In genomic region chr4:113457886-113458285, GRCh38 we compare ENCODE assay signal across 17 cellular contexts.
"Had no signal": no experiment of that assay in that cellular context is flagged by ENCODE, and none has a peak within 500 bp of the region (broad histone marks: within the 10 kb centered on the region; RNA-seq: fewer than 3 reads in every experiment).

No MANE protein-coding gene starts in this region.

- H3K27ac ChIP-seq: body of pancreas, coronary artery, ovary, thyroid gland had no signal

- H3K4me3 ChIP-seq: body of pancreas, coronary artery, ovary, thyroid gland had no signal

- H3K27me3 ChIP-seq: body of pancreas, ovary, thyroid gland had no signal

- H3K9me3 Mint-ChIP-seq: activated B cell treated with CpG ODN at 0.5 μM for 24 hours; activated T-helper 1 cell treated with anti-CD3 and anti-CD28 coated beads, Interleukin-12 subunit alpha, Interleukin-12 subunit beta, Interleukin-2, Interleukin-4 antibody, amounts not matched to agents 30 ng/mL and 10 ng/mL and 1 ng/mL, durations not matched to agents 14 hours and 24 hours and 36 hours; immature natural killer cell; naive B cell; stimulated activated naive B cell treated with anti-CD40 and anti-IgM and Interleukin-4, amounts not matched to agents 10 μg/mL and 1 μg/mL and 100 μg/mL, for 72 hours had no signal

- H3K9me3 ChIP-seq: body of pancreas, ovary, thyroid gland had no signal

- H3K4me1 Mint-ChIP-seq: immature natural killer cell had no signal

- H3K36me3 ChIP-seq: ovary, thyroid gland had no signal

- H3K27ac Mint-ChIP-seq: activated B cell treated with CpG ODN at 0.5 μM for 24 hours; stimulated activated naive B cell treated with anti-CD40 and anti-IgM and Interleukin-4, amounts not matched to agents 10 μg/mL and 1 μg/mL and 100 μg/mL, for 72 hours had no signal

- H3K4me1 ChIP-seq: body of pancreas had no signal

- H3K4me3 Mint-ChIP-seq: activated B cell treated with CpG ODN at 0.5 μM for 24 hours; activated T-helper 1 cell treated with anti-CD3 and anti-CD28 coated beads, Interleukin-12 subunit alpha, Interleukin-12 subunit beta, Interleukin-2, Interleukin-4 antibody, amounts not matched to agents 30 ng/mL and 10 ng/mL and 1 ng/mL, durations not matched to agents 14 hours and 24 hours and 36 hours; immature natural killer cell; naive B cell; stimulated activated naive B cell treated with anti-CD40 and anti-IgM and Interleukin-4, amounts not matched to agents 10 μg/mL and 1 μg/mL and 100 μg/mL, for 72 hours had no signal

- DNase-seq: activated B cell treated with CpG ODN at 0.5 μM for 24 hours; activated CD4-positive, alpha-beta T cell treated with anti-CD3 and anti-CD28 coated beads, Interleukin-2, amount 50 U/mL, for 1 hour; activated CD8-positive, alpha-beta memory T cell treated with anti-CD3 and anti-CD28 coated beads for 24 hours; body of pancreas; central memory CD4-positive, alpha-beta T cell; head of caudate nucleus; immature natural killer cell; left cardiac atrium; naive B cell; ovary; stimulated activated CD4-positive, alpha-beta T cell treated with anti-CD3 and anti-CD28 coated beads, Interleukin-2, amount 100 ng/mL, for 48 hours; stimulated activated naive B cell treated with anti-CD40 and anti-IgM and Interleukin-4, amounts not matched to agents 10 μg/mL and 1 μg/mL and 100 μg/mL, for 72 hours; thyroid gland had no signal

- FAIRE-seq: urothelium cell line had no signal

- H3K27me3 Mint-ChIP-seq: activated B cell treated with CpG ODN at 0.5 μM for 24 hours; naive B cell; stimulated activated naive B cell treated with anti-CD40 and anti-IgM and Interleukin-4, amounts not matched to agents 10 μg/mL and 1 μg/mL and 100 μg/mL, for 72 hours had no signal

- ATAC-seq: body of pancreas; esophagus mucosa; left cardiac atrium; stimulated activated naive B cell treated with anti-CD40 and anti-IgM and Interleukin-4, amounts not matched to agents 10 μg/mL and 1 μg/mL and 100 μg/mL, for 72 hours had no signal
